8 cellular contexts compared by ENCODE assay signal in the genomic region with DNA sequence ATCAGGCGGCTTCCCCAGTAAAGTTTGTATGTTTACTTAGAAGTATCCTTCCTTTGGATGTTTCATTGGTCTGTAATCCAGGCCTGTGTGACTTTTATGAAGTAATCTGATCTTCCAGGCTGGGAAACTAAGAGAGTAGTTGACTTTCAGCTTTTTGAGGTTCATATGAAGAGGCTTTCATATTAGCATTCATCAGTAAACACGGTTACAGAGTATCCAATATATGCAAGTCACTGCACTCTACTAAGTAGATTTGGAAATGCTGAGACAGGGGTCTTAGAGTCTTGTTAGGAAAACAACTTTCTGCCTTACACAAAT. TPM values are rescaled to one million over a fixed set of nuclear protein-coding genes. Genes with fewer than 3 reads are reported as not detected.
DNase-seq lines count a peak whose midpoint lies in the region; ATAC-seq and TF ChIP-seq lines count a peak whose summit lies in the region.

No MANE protein-coding gene starts in this region.

- H3K36me3 ChIP-seq in IMR-90 (ENCODE audit: control insufficient read depth, insufficient read depth, low read length), result no peaks in the 10 kb centered on the region; the same call in none of the 2 replicates
- H3K36me3 ChIP-seq in breast epithelium, result no peaks in the 10 kb centered on the region

- ATAC-seq in IMR-90 (ENCODE audit: low read depth), result peak; percentile 1; the same call in 1 of the 2 replicates
- no peak for ATAC-seq in HG03342 (IDR thresholded peaks at IDR 0.05; ENCODE audit: unreplicated experiment)

- H3K27me3 ChIP-seq in IMR-90 (ENCODE audit: control insufficient read depth, insufficient read depth, low read length) (no peaks in the 10 kb centered on the region), breast epithelium (no peaks in the 10 kb centered on the region), mononuclear cell (ENCODE audit: insufficient read depth, low read length) (no peaks in the 10 kb centered on the region)

- CTCF ChIA-PET in IMR-90 (lab: Yijun Ruan, JAX), result no interaction called here

- no peak overlapping the region for H3K27ac ChIP-seq in IMR-90 (ENCODE audit: insufficient read depth, low read length)
- peak overlapping the region; percentile 95 to 99 for H3K27ac ChIP-seq in breast epithelium

- DNase-seq in AG09309 (ENCODE audit: low read depth) (no peak), IMR-90 (peak; percentile 73), breast epithelium (ENCODE audit: low spot score in 2 of 2) (no peak), foreskin melanocyte (no peak), COLO668 (lab: John Stamatoyannopoulos, UW; ENCODE audit: unreplicated experiment) (no peak), AML-193 (lab: John Stamatoyannopoulos, UW) (no peak)

- H3K23ac ChIP-seq in IMR-90 (ENCODE audit: low read depth, low read length), result no peak overlapping the region

- no peak overlapping the region for H4K91ac ChIP-seq in IMR-90 (ENCODE audit: insufficient read depth, low read depth, low read length)

- peak overlapping the region; percentile 87 for H3K4me2 ChIP-seq in IMR-90 (ENCODE audit: low read depth, low read length)

- H2AK5ac ChIP-seq in IMR-90 (ENCODE audit: low read depth, low read length), result no peak overlapping the region

- peaks cover 8% of the 10 kb centered on the region for H3K9me1 ChIP-seq in IMR-90 (ENCODE audit: insufficient read depth, low read length)

- in situ Hi-C loops in IMR-90 (cut with MboI; ENCODE audit: low sequenced_read_pairs), result no loop called here

- dilution Hi-C loops in IMR-90 (cut with HindIII; ENCODE audit: low sequenced_read_pairs, unreplicated experiment), result no loop called here

- no peak overlapping the region for H3K4ac ChIP-seq in IMR-90 (ENCODE audit: low read depth, low read length)

- no peak overlapping the region for H2BK120ac ChIP-seq in IMR-90 (ENCODE audit: low read depth, low read length)

- no peak for TF ChIP-seq RAD21 in IMR-90 (IDR thresholded peaks at IDR 0.05; ENCODE audit: low read length)

- TF ChIP-seq CTCF in AG09309 (IDR thresholded peaks at IDR 0.05; ENCODE audit: control insufficient read depth, insufficient read depth, low read depth, low read length, missing control alignments) (no peak), IMR-90 (conservative IDR thresholded peaks at IDR 0.05; ENCODE audit: low read depth, low read length) (no peak), breast epithelium (IDR thresholded peaks at IDR 0.05) (no peak)

- no peak overlapping the region for H4K5ac ChIP-seq in IMR-90 (ENCODE audit: low read depth, low read length)

- no peak overlapping the region for H3K18ac ChIP-seq in IMR-90 (ENCODE audit: low read depth, low read length)

- peaks cover 5% of the 10 kb centered on the region; the same call in 1 of the 2 replicates for H3K4me1 ChIP-seq in IMR-90 (ENCODE audit: control insufficient read depth, insufficient read depth, low read length)
- H3K4me1 ChIP-seq in breast epithelium, result no peaks in the 10 kb centered on the region
- peaks cover 26% of the 10 kb centered on the region for H3K4me1 ChIP-seq in mononuclear cell (ENCODE audit: insufficient read depth, low read length)

- peak overlapping the region; percentile 86 for H2BK5ac ChIP-seq in IMR-90 (ENCODE audit: low read depth, low read length, poor library complexity, severe bottlenecking)

- peaks cover 15% of the 10 kb centered on the region for H4K20me1 ChIP-seq in IMR-90 (ENCODE audit: insufficient read depth, low read length)

- 0 out of 2 replicates have a peak overlapping the region, but pooled peaks have one; percentile 10 for H3K14ac ChIP-seq in IMR-90 (replicated peaks; ENCODE audit: low read depth, low read length)

- no peak overlapping the region for H2AFZ ChIP-seq in IMR-90 (replicated peaks; ENCODE audit: low read length, poor library complexity)

- H3K9ac ChIP-seq in IMR-90 (ENCODE audit: low read depth, low read length), result peak overlapping the region; percentile 71; the same call in 1 of the 2 replicates

- TF ChIP-seq POLR2A in IMR-90 (IDR thresholded peaks at IDR 0.05; ENCODE audit: low read depth, low read length) (no peak), breast epithelium (IDR thresholded peaks at IDR 0.05) (no peak)

- H2BK15ac ChIP-seq in IMR-90 (ENCODE audit: low read depth, low read length), result no peak overlapping the region

- peak overlapping the region; percentile 69; the same call in 1 of the 2 replicates for H3K56ac ChIP-seq in IMR-90 (ENCODE audit: extremely low read depth, insufficient read depth, low read length)

- peaks cover 13 to 49% of the 10 kb centered on the region in 2 experiments for H3K79me1 ChIP-seq in IMR-90 (ENCODE audit: low read depth in 1 of 2, low read length in 2 of 2)

- H2AK9ac ChIP-seq in IMR-90 (replicated peaks; ENCODE audit: low read depth, low read length, poor library complexity), result no peak overlapping the region

- no peak overlapping the region for H4K8ac ChIP-seq in IMR-90 (ENCODE audit: low read depth in 2 of 2, low read length in 2 of 2)

- H3K4me3 ChIP-seq in AG09309 (ENCODE audit: control insufficient read depth, low read depth, low read length) (peak overlapping the region; percentile 95), IMR-90 (ENCODE audit: insufficient read depth, low read depth, low read length) (peak overlapping the region; percentile 98), breast epithelium (peak overlapping the region; percentile 87 to 99 (median 94)), mononuclear cell (ENCODE audit: low read length) (peak overlapping the region; percentile 83)

- intact Hi-C loops in IMR-90 (cut with micrococcal nuclease) (no loop called here), breast epithelium (cut with DNase I; ENCODE audit: low total_unique reads) (no loop called here)

- no peak overlapping the region for H2BK20ac ChIP-seq in IMR-90 (ENCODE audit: low read depth, low read length)

- H3K9me3 ChIP-seq in IMR-90 (ENCODE audit: control insufficient read depth, insufficient read depth, low read length), result no peaks in the 10 kb centered on the region
- H3K9me3 ChIP-seq in breast epithelium, result no peaks in the 10 kb centered on the region
- H3K9me3 ChIP-seq in mononuclear cell (ENCODE audit: low read depth, low read length), result no peaks in the 10 kb centered on the region

- POLR2A ChIA-PET in IMR-90 (lab: Charles Lee; ENCODE audit: unreplicated experiment), result no interaction called here

- WGBS in IMR-90 (ENCODE audit: extremely low coverage in 2 of 2, insufficient read length in 1 of 2), 2 experiments, result no CpG with 5 or more reads among the region's 2 CpGs

- BruUV-seq in IMR-90 (replicated peaks; lab: Mats Ljungman, UMichigan), result no TSS peak

TF ChIP-seq in IMR-90, 13 proteins besides CTCF, POLR2A, EP300 and RAD21:
- TF ChIP-seq, protein P1, sequence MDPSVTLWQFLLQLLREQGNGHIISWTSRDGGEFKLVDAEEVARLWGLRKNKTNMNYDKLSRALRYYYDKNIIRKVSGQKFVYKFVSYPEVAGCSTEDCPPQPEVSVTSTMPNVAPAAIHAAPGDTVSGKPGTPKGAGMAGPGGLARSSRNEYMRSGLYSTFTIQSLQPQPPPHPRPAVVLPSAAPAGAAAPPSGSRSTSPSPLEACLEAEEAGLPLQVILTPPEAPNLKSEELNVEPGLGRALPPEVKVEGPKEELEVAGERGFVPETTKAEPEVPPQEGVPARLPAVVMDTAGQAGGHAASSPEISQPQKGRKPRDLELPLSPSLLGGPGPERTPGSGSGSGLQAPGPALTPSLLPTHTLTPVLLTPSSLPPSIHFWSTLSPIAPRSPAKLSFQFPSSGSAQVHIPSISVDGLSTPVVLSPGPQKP (IDR thresholded peaks at IDR 0.05; ENCODE audit: borderline replicate concordance, low read depth, low read length), result no peak
- TF ChIP-seq MAFK (IDR thresholded peaks at IDR 0.05; ENCODE audit: low read depth, low read length) (0 out of 2 replicates have a peak, but pooled peaks have one; percentile 7), BHLHE40 (IDR thresholded peaks at IDR 0.05; ENCODE audit: low read depth, low read length) (no peak)

RNA-seq across cellular contexts. Expression of a gene that starts 1.1 kb away (rescaled TPM):
- total RNA-seq in IMR-90 (2012; rRNA removed), result 8.8 and 27.2 TPM in 2 replicates
- 10.2 and 12.7 TPM in 2 replicates for polyA plus RNA-seq in IMR-90 (2012; rRNA removed)
- polyA plus RNA-seq in IMR-90 (2012; cell fraction: cytosol; rRNA removed), result 1.1 and 1.8 TPM in 2 replicates
- 1.2 and 7.2 TPM in 2 replicates for polyA plus RNA-seq in IMR-90 (2012; cell fraction: nucleus; rRNA removed; ENCODE audit: low replicate concordance)
- total RNA-seq in breast epithelium, result 10 to 100 TPM; 33.8 to 39.8 (median 36.9) TPM
- 30.4 TPM for total RNA-seq in mononuclear cell

RNA-seq across cellular contexts. Expression of a gene that starts 15.0 kb away (rescaled TPM):
- total RNA-seq in IMR-90 (2012; rRNA removed) (15.1 and 53.0 TPM in 2 replicates), breast epithelium (10 to 100 TPM; 18.2 to 28.8 (median 23.7) TPM), mononuclear cell (50.7 TPM)
- 21.9 and 26.1 TPM in 2 replicates for polyA plus RNA-seq in IMR-90 (2012; rRNA removed)
- 2.2 and 3.4 TPM in 2 replicates for polyA plus RNA-seq in IMR-90 (2012; cell fraction: cytosol; rRNA removed)
- 1.3 and 7.7 TPM in 2 replicates for polyA plus RNA-seq in IMR-90 (2012; cell fraction: nucleus; rRNA removed; ENCODE audit: low replicate concordance)

RNA-seq across cellular contexts. Expression of a gene that starts 15.2 kb away (rescaled TPM):
- total RNA-seq in IMR-90 (2012; rRNA removed) (20.8 and 21.5 TPM in 2 replicates), breast epithelium (10 to 100 TPM; 12.8 to 23.3 (median 18.7) TPM), mononuclear cell (13.6 TPM)
- 18.4 and 18.5 TPM in 2 replicates for polyA plus RNA-seq in IMR-90 (2012; rRNA removed)
- 4.2 and 8.4 TPM in 2 replicates for polyA plus RNA-seq in IMR-90 (2012; cell fraction: cytosol; rRNA removed)
- 12.1 and 21.3 TPM in 2 replicates for polyA plus RNA-seq in IMR-90 (2012; cell fraction: nucleus; rRNA removed; ENCODE audit: low replicate concordance)
